ENCODE assay signal across 10 cellular contexts in genomic region chr17:64236827-64237403, GRCh38. TPM values are rescaled to one million over a fixed set of nuclear protein-coding genes. Genes with fewer than 3 reads are reported as not detected.
DNase-seq lines count a peak whose midpoint lies in the region; ATAC-seq and TF ChIP-seq lines count a peak whose summit lies in the region.
"Had no signal": no experiment of that assay in that cellular context is flagged by ENCODE, and none has a peak within 500 bp of the region (broad histone marks: within the 10 kb centered on the region; RNA-seq: fewer than 3 reads in every experiment).

No MANE protein-coding gene starts in this region.

- H3K27me3 Mint-ChIP-seq in Caco-2 (ENCODE audit: insufficient read depth, unreplicated experiment), result no peaks in the 10 kb centered on the region
- no peaks in the 10 kb centered on the region for H3K27me3 Mint-ChIP-seq in memory B cell

- POLR2A ChIA-PET in Caco-2 (lab: Charles Lee), result interaction anchor here (1.0 kb wide), 1 partner anchor 91 kb away, joined by 4 read pairs; no protein-coding TSS in a partner anchor

- H3K27ac ChIP-seq in Karpas-422 (ENCODE audit: low read length) (no peak overlapping the region), left lung (no peak overlapping the region), testis (no peak overlapping the region)
- H3K27ac ChIP-seq: upper lobe of left lung had no signal

- intact Hi-C loops in Caco-2 (cut with micrococcal nuclease; ENCODE audit: unreplicated experiment) (no loop called here), left lung (cut with DNase I) (no loop called here), testis (cut with DNase I; ENCODE audit: low total_unique reads) (no loop called here)

- H3K4me2 ChIP-seq in Karpas-422 (ENCODE audit: low read depth, low read length, poor library complexity, severe bottlenecking), result no peak overlapping the region

- no peaks in the 10 kb centered on the region for H3K9me3 ChIP-seq in Caco-2
- H3K9me3 ChIP-seq in Karpas-422 (ENCODE audit: low read length), result no peaks in the 10 kb centered on the region
- no peaks in the 10 kb centered on the region for H3K9me3 ChIP-seq in adipocyte (ENCODE audit: control insufficient read depth, low read length)
- H3K9me3 ChIP-seq in left lung, result no peaks in the 10 kb centered on the region
- no peaks in the 10 kb centered on the region for H3K9me3 ChIP-seq in testis
- H3K9me3 ChIP-seq: upper lobe of left lung had no signal

- H3K9me3 Mint-ChIP-seq in Caco-2 (ENCODE audit: unreplicated experiment) (no peaks in the 10 kb centered on the region), memory B cell (no peaks in the 10 kb centered on the region)

- H3K4me3 Mint-ChIP-seq in Caco-2 (ENCODE audit: unreplicated experiment) (no peak overlapping the region), memory B cell (no peak overlapping the region)

- H3K27me3 ChIP-seq in Caco-2 (replicated peaks; ENCODE audit: control insufficient read depth, insufficient read depth, low read length) (no peaks in the 10 kb centered on the region), Karpas-422 (ENCODE audit: low read length) (no peaks in the 10 kb centered on the region), adipocyte (replicated peaks; ENCODE audit: control insufficient read depth, insufficient read depth, low read length) (no peaks in the 10 kb centered on the region), left lung (no peaks in the 10 kb centered on the region), testis (no peaks in the 10 kb centered on the region)
- H3K27me3 ChIP-seq: upper lobe of left lung had no signal

- H3K9ac ChIP-seq in Karpas-422 (ENCODE audit: low read length) (no peak overlapping the region), adipocyte (ENCODE audit: low read length) (no peak overlapping the region)

- peaks cover 10% of the 10 kb centered on the region for H3K4me1 ChIP-seq in Caco-2
- no peaks in the 10 kb centered on the region for H3K4me1 ChIP-seq in Karpas-422 (ENCODE audit: low read length)
- peaks cover 21% of the 10 kb centered on the region for H3K4me1 ChIP-seq in adipocyte (ENCODE audit: control insufficient read depth, insufficient read depth, low read length)
- peaks cover 13 to 27% of the 10 kb centered on the region in 2 donors for H3K4me1 ChIP-seq in left lung
- no peaks in the 10 kb centered on the region for H3K4me1 ChIP-seq in testis

- peak; percentile 47 to 60 for TF ChIP-seq CTCF in Caco-2 (IDR thresholded peaks at IDR 0.05; ENCODE audit: insufficient read depth in 1 of 2, low read depth in 1 of 2, low read length in 1 of 2, severe bottlenecking in 1 of 2, unreplicated experiment in 1 of 2)
- TF ChIP-seq CTCF in left lung (IDR thresholded peaks at IDR 0.05), result peak in 1 of 2 donors; percentile 26
- peak in 1 of 3 experiments; percentile 22 for TF ChIP-seq CTCF in testis (IDR thresholded peaks at IDR 0.05)

- H3K4me1 Mint-ChIP-seq in Caco-2 (ENCODE audit: low read depth, unreplicated experiment), result peaks cover 23% of the 10 kb centered on the region
- H3K4me1 Mint-ChIP-seq in memory B cell, result peaks cover 11% of the 10 kb centered on the region

- CTCF ChIA-PET in Caco-2 (lab: Charles Lee), result interaction anchor here (0.7 to 1.8 kb wide), 8 partner anchors 12 to 208 kb away, joined by 3 to 5 read pairs (median 4); no protein-coding TSS in a partner anchor

- peak in 1 of 2 experiments; percentile 35 for DNase-seq in Caco-2
- DNase-seq in Karpas-422, result peak; percentile 51
- peak; percentile 27 for DNase-seq in adipocyte (ENCODE audit: low read depth)
- DNase-seq in memory B cell (ENCODE audit: low spot score in 2 of 2), result no peak
- no peak for DNase-seq in left lung
- no peak for DNase-seq in ureter (ENCODE audit: low spot score)
- DNase-seq in testis, result no peak
- DNase-seq: NCI-H1092, upper lobe of left lung had no signal

- no peaks in the 10 kb centered on the region for H3K36me3 Mint-ChIP-seq in Caco-2 (ENCODE audit: insufficient read depth, unreplicated experiment)
- peaks cover 2% of the 10 kb centered on the region for H3K36me3 Mint-ChIP-seq in memory B cell

- no peak overlapping the region for H2AFZ ChIP-seq in Karpas-422 (ENCODE audit: low read length)

- WGBS in testis, 2 donors, result 86 to 90% methylated on average over 9 of the region's 9 CpGs

- ATAC-seq in memory B cell (ENCODE audit: low read depth) (peak; percentile 76), left lung (no peak), HG02884 (IDR thresholded peaks at IDR 0.05; ENCODE audit: unreplicated experiment) (no peak)

- no TSS peak for BruUV-seq in Caco-2 (replicated peaks; lab: Mats Ljungman, UMichigan)

- H3K4me3 ChIP-seq in Caco-2 (ENCODE audit: low read depth, low read length) (no peak overlapping the region), Karpas-422 (ENCODE audit: low read length) (no peak overlapping the region), adipocyte (ENCODE audit: low read length) (no peak overlapping the region), left lung (no peak overlapping the region), testis (no peak overlapping the region)
- H3K4me3 ChIP-seq: upper lobe of left lung had no signal

- H3K27ac Mint-ChIP-seq in Caco-2 (ENCODE audit: unreplicated experiment) (no peak overlapping the region), memory B cell (no peak overlapping the region)

- no peaks in the 10 kb centered on the region for H3K9me2 ChIP-seq in Karpas-422 (replicated peaks; ENCODE audit: insufficient read depth, low read length)

- TF ChIP-seq POLR2A in testis (IDR thresholded peaks at IDR 0.05), result no peak

- no peaks in the 10 kb centered on the region for H3K36me3 ChIP-seq in Caco-2 (ENCODE audit: control insufficient read depth, insufficient read depth, low read length)
- no peaks in the 10 kb centered on the region for H3K36me3 ChIP-seq in Karpas-422 (ENCODE audit: insufficient read depth, low read length)
- H3K36me3 ChIP-seq in adipocyte (ENCODE audit: control insufficient read depth, insufficient read depth, low read length, severe bottlenecking), result peaks cover 6% of the 10 kb centered on the region
- H3K36me3 ChIP-seq in left lung, result peaks cover 0 to 6% of the 10 kb centered on the region in 2 donors
- H3K36me3 ChIP-seq in testis (ENCODE audit: low read depth, missing control alignments), result no peaks in the 10 kb centered on the region
- H3K36me3 ChIP-seq: upper lobe of left lung had no signal

- H4K20me1 ChIP-seq in Karpas-422 (ENCODE audit: insufficient read depth, low read depth, low read length), result peaks cover 6% of the 10 kb centered on the region; the same call in 1 of the 2 replicates

- H3K79me2 ChIP-seq in Karpas-422 (ENCODE audit: low read length), result no peaks in the 10 kb centered on the region

RNA-seq across cellular contexts. Expression of gene TEX2, which starts 26.1 kb away (rescaled TPM):
- 19.3 and 20.2 TPM in 2 replicates for total RNA-seq in Caco-2 (2022)
- 5.5 and 5.6 TPM in 2 replicates for total RNA-seq in Karpas-422 (2014; rRNA removed; shearing (Covaris generic); ENCODE audit: low replicate concordance)
- 10 to 100 TPM; 33.3 to 38.2 TPM for total RNA-seq in left lung
- 31.6 TPM for total RNA-seq in ureter
- total RNA-seq in testis, result 10 to 100 TPM; 66.0 to 99.9 TPM
- polyA plus RNA-seq in testis (ENCODE audit: insufficient read depth, low read depth, low replicate concordance), result 136 TPM

Comparison
In these comparisons a context has a peak if more than half of its experiments do, and no peak if none do; other contexts are left out.
1. DNase-seq: peak in Karpas-422 (single experiment) and adipocyte (single experiment); none in memory B cell (0 of 2), left lung (0 of 2), ureter (single experiment) and testis (single experiment).